ENCODE assay signal across 8 cellular contexts in the genomic region with DNA sequence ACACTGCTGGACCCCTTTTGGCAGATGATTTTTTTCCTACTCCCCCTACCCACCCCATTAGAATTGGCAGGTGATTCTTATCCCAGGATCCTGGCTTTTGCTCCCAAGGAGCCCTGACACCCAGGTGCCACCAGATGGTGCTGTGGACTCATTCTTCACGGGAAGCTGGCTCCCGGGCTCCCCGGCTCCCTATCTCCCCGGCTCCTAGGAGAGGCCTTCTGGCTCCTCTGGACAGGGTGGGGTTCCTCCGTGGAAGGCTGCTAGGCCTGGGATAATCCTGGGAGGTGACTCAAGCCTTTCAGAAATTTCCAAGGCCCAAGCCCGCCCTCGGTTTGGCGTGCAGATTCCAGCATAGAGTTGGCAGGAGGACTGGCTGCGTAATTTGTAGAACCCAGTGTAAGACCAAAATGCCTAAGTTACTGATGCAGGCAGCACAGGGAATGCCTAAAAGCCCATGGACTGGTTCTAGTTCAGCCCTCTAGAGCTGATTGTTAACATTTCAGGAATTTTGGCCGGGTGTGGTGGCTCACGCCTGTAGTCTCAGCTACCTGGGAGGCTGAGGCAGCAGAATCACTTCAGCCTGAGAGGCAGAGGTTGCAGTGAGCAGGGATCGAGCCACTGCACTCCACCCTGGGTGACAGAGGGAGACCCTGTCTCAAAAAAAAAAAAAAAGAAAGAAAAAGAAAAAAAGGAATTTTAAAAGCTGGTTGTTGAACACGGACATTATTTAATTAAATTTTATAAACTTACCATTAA. TPM values are rescaled to one million over a fixed set of nuclear protein-coding genes. Genes with fewer than 3 reads are reported as not detected.
DNase-seq lines count a peak whose midpoint lies in the region; ATAC-seq and TF ChIP-seq lines count a peak whose summit lies in the region.

No MANE protein-coding gene starts in this region.

- peak overlapping the region; percentile 17; the same call in 1 of the 2 replicates for H3K4me2 ChIP-seq in OCI-LY1 (ENCODE audit: low read length)

- H3K4me1 Mint-ChIP-seq in CD4-positive, alpha-beta memory T cell, result peaks cover 0 to 1% (median 0%) of the 10 kb centered on the region in 4 donors
- no peaks in the 10 kb centered on the region for H3K4me1 Mint-ChIP-seq in activated T-cell treated with anti-CD3 and anti-CD28 coated beads, Interleukin-2, amount 50 U/mL, for 4 hours (ENCODE audit: low read depth)
- H3K4me1 Mint-ChIP-seq in naive B cell, result peaks cover 4 to 5% (median 5%) of the 10 kb centered on the region in 3 donors

- peak overlapping the region in 1 of 8 donors; percentile 54 for H3K4me3 Mint-ChIP-seq in CD4-positive, alpha-beta memory T cell
- H3K4me3 Mint-ChIP-seq in activated T-cell treated with anti-CD3 and anti-CD28 coated beads, Interleukin-2, amount 50 U/mL, for 4 hours, result peak overlapping the region; percentile 11
- H3K4me3 Mint-ChIP-seq in naive B cell, result peak overlapping the region in 1 of 8 donors; percentile 4

- H3K36me3 ChIP-seq in CD4-positive, alpha-beta memory T cell (ENCODE audit: insufficient read depth, low read length), result no peaks in the 10 kb centered on the region
- H3K36me3 ChIP-seq in OCI-LY1 (ENCODE audit: insufficient read depth, low read length), result no peaks in the 10 kb centered on the region

- no peaks in the 10 kb centered on the region for H4K20me1 ChIP-seq in OCI-LY1 (ENCODE audit: insufficient read depth, low read length)

- POLR2A ChIA-PET in CD4-positive, alpha-beta memory T cell (lab: Charles Lee; ENCODE audit: partially characterized antibody), result interaction anchor here (0.5 to 1.3 kb wide), 6 partner anchors 16 to 187 kb away, joined by 3 to 4 read pairs (median 3); a partner anchor contains a TSS

- no peaks in the 10 kb centered on the region for H3K9me3 Mint-ChIP-seq in CD4-positive, alpha-beta memory T cell
- no peaks in the 10 kb centered on the region for H3K9me3 Mint-ChIP-seq in activated T-cell treated with anti-CD3 and anti-CD28 coated beads, Interleukin-2, amount 50 U/mL, for 4 hours
- H3K9me3 Mint-ChIP-seq in naive B cell, result no peaks in the 10 kb centered on the region

- H2AFZ ChIP-seq in OCI-LY1 (ENCODE audit: low read length), result no peak overlapping the region

- ATAC-seq in activated T-cell treated with anti-CD3 and anti-CD28 coated beads, Interleukin-2, amount 50 U/mL, for 4 hours, result peak; percentile 77 to 88
- ATAC-seq in naive B cell (ENCODE audit: low read depth in 2 of 2) (peak; percentile 43 to 61), GM21723 (IDR thresholded peaks at IDR 0.05; ENCODE audit: unreplicated experiment) (no peak)

- intact Hi-C loops in CD4-positive, alpha-beta memory T cell (cut with micrococcal nuclease), result loop anchor here (1.0 to 2.0 kb wide), 2 partner anchors 13 to 472 kb away; no protein-coding TSS in a partner anchor

- H3K36me3 Mint-ChIP-seq in CD4-positive, alpha-beta memory T cell, result no peaks in the 10 kb centered on the region
- no peaks in the 10 kb centered on the region for H3K36me3 Mint-ChIP-seq in activated T-cell treated with anti-CD3 and anti-CD28 coated beads, Interleukin-2, amount 50 U/mL, for 4 hours (ENCODE audit: insufficient read depth)
- H3K36me3 Mint-ChIP-seq in naive B cell, result no peaks in the 10 kb centered on the region

- H3F3A ChIP-seq in OCI-LY1 (ENCODE audit: insufficient read depth, low read length), result no peaks in the 10 kb centered on the region

- H3K4me3 ChIP-seq in CD4-positive, alpha-beta memory T cell (ENCODE audit: low read length in 2 of 2), result no peak overlapping the region
- no peak overlapping the region for H3K4me3 ChIP-seq in OCI-LY1 (ENCODE audit: low read depth, low read length, poor library complexity, severe bottlenecking)

- TF ChIP-seq CTCF in OCI-LY1 (IDR thresholded peaks at IDR 0.05; ENCODE audit: low read length), result peak; percentile 93

- CTCF ChIA-PET in CD4-positive, alpha-beta memory T cell (lab: Charles Lee; ENCODE audit: partially characterized antibody), result interaction anchor here (0.8 to 4.4 kb wide), 19 partner anchors 9 to 422 kb away, joined by 3 to 40 read pairs (median 4); no protein-coding TSS in a partner anchor

- H3K9me3 ChIP-seq in CD4-positive, alpha-beta memory T cell (ENCODE audit: control insufficient read depth in 1 of 2, low read length in 2 of 2), result no peaks in the 10 kb centered on the region
- H3K9me3 ChIP-seq in OCI-LY1 (ENCODE audit: low read length), result peaks cover 3% of the 10 kb centered on the region; the same call in 1 of the 2 replicates

- H3K27me3 ChIP-seq in CD4-positive, alpha-beta memory T cell (ENCODE audit: insufficient read depth, low read length), result no peaks in the 10 kb centered on the region
- H3K27me3 ChIP-seq in OCI-LY1 (ENCODE audit: insufficient read depth, low read length), result 0 out of 2 replicates have a peak, but pooled peaks cover 4% of the 10 kb centered on the region

- no peaks in the 10 kb centered on the region for H3K79me2 ChIP-seq in OCI-LY1 (ENCODE audit: insufficient read depth, low read length)

- DNase-seq in CD4-positive, alpha-beta memory T cell, result peak in 4 of 5 donors; percentile 28 to 48 (median 35)
- DNase-seq in HT1080 (ENCODE audit: low read depth), result peak; percentile 67
- peak; percentile 34 for DNase-seq in activated T-cell treated with anti-CD3 and anti-CD28 coated beads, Interleukin-2, amount 50 U/mL, for 4 hours
- DNase-seq in fibroblast of gingiva (ENCODE audit: low read depth), result peak; percentile 78
- peak; percentile 29 for DNase-seq in naive B cell
- DNase-seq in stimulated activated CD8-positive, alpha-beta memory T cell treated with anti-CD3 and anti-CD28 coated beads, Interleukin-7, amount 100 ng/mL, for 4 hours (ENCODE audit: low read depth in 2 of 2), result peak; percentile 5 to 8

- H3K9me2 ChIP-seq in OCI-LY1 (ENCODE audit: low read depth, low read length), result no peaks in the 10 kb centered on the region

- H3K4me1 ChIP-seq in CD4-positive, alpha-beta memory T cell (ENCODE audit: insufficient read depth, low read length), result no peaks in the 10 kb centered on the region
- H3K4me1 ChIP-seq in OCI-LY1 (ENCODE audit: insufficient read depth, low read length, severe bottlenecking), result no peaks in the 10 kb centered on the region

- H3K9ac ChIP-seq in OCI-LY1 (ENCODE audit: low read length), result no peak overlapping the region

- no peak overlapping the region for H3K27ac ChIP-seq in CD4-positive, alpha-beta memory T cell (ENCODE audit: low read depth, low read length)
- H3K27ac ChIP-seq in OCI-LY1 (ENCODE audit: low read depth, low read length, poor library complexity, severe bottlenecking), result no peak overlapping the region

- H3K27ac Mint-ChIP-seq in CD4-positive, alpha-beta memory T cell, result peak overlapping the region in 1 of 7 donors; percentile 5
- H3K27ac Mint-ChIP-seq in naive B cell, result no peak overlapping the region

- peaks cover 1 to 2% of the 10 kb centered on the region in 2 donors for H3K27me3 Mint-ChIP-seq in CD4-positive, alpha-beta memory T cell
- H3K27me3 Mint-ChIP-seq in activated T-cell treated with anti-CD3 and anti-CD28 coated beads, Interleukin-2, amount 50 U/mL, for 4 hours (ENCODE audit: low read depth), result no peaks in the 10 kb centered on the region
- peaks cover 0 to 8% (median 0%) of the 10 kb centered on the region in 3 donors for H3K27me3 Mint-ChIP-seq in naive B cell

RNA-seq across cellular contexts. Expression of a gene that starts 6.8 kb away (rescaled TPM):
- total RNA-seq in CD4-positive, alpha-beta memory T cell, result 100 to 1,000 TPM; 106 to 112 TPM
- 10 to 100 TPM; 29.7 to 46.3 TPM for polyA plus RNA-seq in CD4-positive, alpha-beta memory T cell
- total RNA-seq in HT1080 (2014; rRNA removed; shearing (Covaris generic)), result 31.8 and 33.4 TPM in 2 replicates
- polyA plus RNA-seq in HT1080 (2015; cell fraction: cytosol; rRNA removed), result 37.5 and 41.3 TPM in 2 replicates
- 69.3 and 81.2 TPM in 2 replicates for polyA plus RNA-seq in HT1080 (2015; cell fraction: nucleus; rRNA removed)
- total RNA-seq in activated T-cell treated with anti-CD3 and anti-CD28 coated beads, Interleukin-2, amount 50 U/mL, for 4 hours, result 10 to 100 TPM; 42.2 to 56.8 (median 46.6) TPM
- polyA plus RNA-seq in naive B cell (ENCODE audit: low read depth in 6 of 6), result 10 to 100 TPM; 22.8 to 66.7 (median 44.0) TPM

RNA-seq across cellular contexts. Expression of a gene that starts 38.7 kb away (rescaled TPM):
- total RNA-seq in CD4-positive, alpha-beta memory T cell, result 1 to 10 TPM; 3.5 to 4.3 TPM
- polyA plus RNA-seq in CD4-positive, alpha-beta memory T cell, result under 1 TPM in 1 of 2 donors, not detected in 1; 0.73 TPM
- total RNA-seq in HT1080 (2014; rRNA removed; shearing (Covaris generic)), result 0.60 TPM in 1 of 2 replicates, not detected in the other
- polyA plus RNA-seq in HT1080 (2015; cell fraction: cytosol; rRNA removed), result 0.34 and 0.67 TPM in 2 replicates
- 1.6 and 3.7 TPM in 2 replicates for polyA plus RNA-seq in HT1080 (2015; cell fraction: nucleus; rRNA removed)
- under 1 TPM; 0.71 to 0.98 (median 0.92) TPM for total RNA-seq in activated T-cell treated with anti-CD3 and anti-CD28 coated beads, Interleukin-2, amount 50 U/mL, for 4 hours
- polyA plus RNA-seq in naive B cell (ENCODE audit: low read depth in 6 of 6), result 1 to 10 TPM in 3 of 6 donors, under 1 TPM in 3; 0.30 to 4.8 (median 0.94) TPM

RNA-seq across cellular contexts. Expression of a gene that starts 38.8 kb away (rescaled TPM):
- total RNA-seq in CD4-positive, alpha-beta memory T cell, result 10 to 100 TPM; 32.2 to 34.6 TPM
- under 1 TPM in 1 of 2 donors, not detected in 1; 0.39 TPM for polyA plus RNA-seq in CD4-positive, alpha-beta memory T cell
- 1.2 and 1.9 TPM in 2 replicates for total RNA-seq in HT1080 (2014; rRNA removed; shearing (Covaris generic))
- 0.58 and 1.1 TPM in 2 replicates for polyA plus RNA-seq in HT1080 (2015; cell fraction: cytosol; rRNA removed)
- 38.6 and 39.2 TPM in 2 replicates for polyA plus RNA-seq in HT1080 (2015; cell fraction: nucleus; rRNA removed)
- total RNA-seq in activated T-cell treated with anti-CD3 and anti-CD28 coated beads, Interleukin-2, amount 50 U/mL, for 4 hours, result 1 to 10 TPM; 2.7 to 3.5 (median 3.2) TPM
- polyA plus RNA-seq in naive B cell (ENCODE audit: low read depth in 6 of 6), result 1 to 10 TPM in 1 of 6 donors, under 1 TPM in 4, not detected in 1; 0.24 to 1.2 (median 0.53) TPM

Comparison
In these comparisons a context has a peak if more than half of its experiments do, and no peak if none do; other contexts are left out.
1. DNase-seq: peak in every context shown above with its lines; median percentile 78 in fibroblast of gingiva; 67 in HT1080; 35 in CD4-positive, alpha-beta memory T cell; 34 in activated T-cell treated with anti-CD3 and anti-CD28 coated beads, Interleukin-2, amount 50 U/mL, for 4 hours; 29 in naive B cell; 6 in stimulated activated CD8-positive, alpha-beta memory T cell treated with anti-CD3 and anti-CD28 coated beads, Interleukin-7, amount 100 ng/mL, for 4 hours.
2. RNA of a gene that starts 38.8 kb away (total RNA-seq): 32.2 to 34.6 TPM in CD4-positive, alpha-beta memory T cell; 2.7 to 3.5 TPM in activated T-cell treated with anti-CD3 and anti-CD28 coated beads, Interleukin-2, amount 50 U/mL, for 4 hours and 1.2 to 1.9 TPM in HT1080; every median in the first group is over 4 times any median in the second.